10 cellular contexts compared by ENCODE assay signal in genomic region chr4:60463846-60464502, GRCh38.
DNase-seq lines count a peak whose midpoint lies in the region; ATAC-seq, FAIRE-seq and TF ChIP-seq lines count a peak whose summit lies in the region.
"Had no signal": no experiment of that assay in that cellular context is flagged by ENCODE, and none has a peak within 500 bp of the region (broad histone marks: within the 10 kb centered on the region; RNA-seq: fewer than 3 reads in every experiment).

No MANE protein-coding gene starts in this region.

- no peaks in the 10 kb centered on the region for H3K4me1 ChIP-seq in esophagus muscularis mucosa

- FAIRE-seq in D721Med (lab: Jason Lieb, UNC): no peak
- FAIRE-seq: GM12892, kidney had no signal

- H3K36me3 ChIP-seq in esophagus muscularis mucosa: no peaks in the 10 kb centered on the region

- H3K4me3 ChIP-seq in fibroblast of pulmonary artery (replicated peaks; ENCODE audit: low read depth, low read length): no peak overlapping the region
- H3K4me3 ChIP-seq in esophagus muscularis mucosa: no peak overlapping the region

- no peaks in the 10 kb centered on the region for H3K27me3 ChIP-seq in esophagus muscularis mucosa

- no peak for DNase-seq in D721Med (ENCODE audit: insufficient read length, low spot score)
- peak; percentile 17 for DNase-seq in NCI-H146 (lab: John Stamatoyannopoulos, UW)
- DNase-seq in fibroblast of pulmonary artery (ENCODE audit: low read depth): no peak
- DNase-seq in MV-4-11 (lab: John Stamatoyannopoulos, UW): no peak
- DNase-seq in NCI-H1092 (lab: John Stamatoyannopoulos, UW): no peak
- no peak for DNase-seq in esophagus muscularis mucosa (ENCODE audit: extremely low spot score)
- no peak for DNase-seq in epidermal melanocyte (ENCODE audit: insufficient read length, low spot score)
- DNase-seq: kidney had no signal

- intact Hi-C loops in esophagus muscularis mucosa (cut with DNase I): no loop called here

- TF ChIP-seq EP300 in esophagus muscularis mucosa (IDR thresholded peaks at IDR 0.05): no peak

- peak; percentile 83 for ATAC-seq in GM21717 (IDR thresholded peaks at IDR 0.05; ENCODE audit: unreplicated experiment)

- peak; percentile 33 for TF ChIP-seq CTCF in D721Med (IDR thresholded peaks at IDR 0.05; ENCODE audit: insufficient read depth, missing control alignments)
- TF ChIP-seq CTCF in fibroblast of pulmonary artery (IDR thresholded peaks at IDR 0.05; ENCODE audit: low read length, missing control alignments): peak; percentile 8
- TF ChIP-seq CTCF in esophagus muscularis mucosa (IDR thresholded peaks at IDR 0.05): no peak

- WGBS in esophagus muscularis mucosa: 93% methylated on average over 3 of the region's 4 CpGs

- no peak overlapping the region for H3K27ac ChIP-seq in esophagus muscularis mucosa (replicated peaks in 1 of 4)

- H3K9me3 ChIP-seq in esophagus muscularis mucosa: peaks cover 0 to 8% (median 0%) of the 10 kb centered on the region in 4 donors

- no peak for TF ChIP-seq POLR2A in esophagus muscularis mucosa (IDR thresholded peaks at IDR 0.05; ENCODE audit: low read depth)

Comparison
In these comparisons a context has a peak if more than half of its experiments do, and no peak if none do; other contexts are left out.
1. CTCF ChIP-seq: peak in D721Med (single experiment) and fibroblast of pulmonary artery (single experiment); none in esophagus muscularis mucosa (0 of 3).